In the genomic region with DNA sequence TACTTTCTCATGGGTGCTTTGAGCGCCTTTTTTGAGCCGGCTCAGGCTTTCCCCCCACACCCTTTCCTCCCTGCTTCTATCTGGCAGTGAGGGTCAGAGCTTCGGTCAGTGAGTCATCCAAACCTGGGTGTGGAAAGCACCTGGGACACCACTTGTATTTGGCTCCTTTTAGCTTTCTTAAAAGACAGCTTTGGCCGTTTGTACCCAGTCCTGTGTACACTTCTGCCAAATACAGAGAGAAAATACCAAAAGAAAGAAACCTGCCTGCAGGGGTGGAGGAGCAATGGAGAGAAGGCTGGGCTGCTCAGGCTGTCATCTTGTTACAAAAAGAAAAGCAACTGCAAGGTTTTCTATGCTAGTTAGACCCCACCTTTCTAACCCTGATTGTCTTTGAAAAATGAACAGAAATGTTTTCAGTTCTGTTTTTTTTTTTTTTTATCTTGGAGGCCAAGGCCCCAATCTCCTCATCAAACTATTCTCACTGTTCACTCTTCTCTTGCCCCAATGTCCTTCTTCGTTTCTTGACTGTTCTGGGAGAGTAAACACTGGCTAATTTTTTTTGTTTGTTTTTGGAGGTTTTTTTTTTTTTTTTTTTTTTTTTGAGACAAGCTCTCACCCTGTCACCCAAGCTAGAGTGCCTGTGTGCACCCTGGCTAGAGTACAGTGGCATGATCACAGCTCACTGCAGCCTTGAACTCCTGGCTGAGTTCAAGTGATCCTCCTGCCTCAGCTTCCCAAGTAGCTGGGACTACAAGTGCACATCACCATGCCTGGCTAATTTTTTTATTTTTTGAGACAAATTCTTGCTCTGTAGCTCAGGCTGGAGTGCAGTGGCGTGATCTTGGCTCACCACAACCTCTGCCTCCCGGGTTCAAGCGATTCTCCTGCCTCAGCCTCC, we compare ENCODE assay signal across 1 cellular context.
TF ChIP-seq lines count a peak whose summit lies in the region.

No MANE protein-coding gene starts in this region.

TF ChIP-seq in SK-N-SH treated with all-trans-retinoic acid at 6 μM for 48 hours, 23 proteins besides CTCF, POLR2A, EP300 and RAD21 (continued from another document):
- TF ChIP-seq CSDC2 (CRISPR knock-in tag; IDR thresholded peaks at IDR 0.05) (no peak), ZNF70 (CRISPR knock-in tag; IDR thresholded peaks at IDR 0.05) (no peak)
